Comparison of ENCODE assay signal across 10 cellular contexts in genomic region chr13:98761126-98761978, GRCh38. TPM values are rescaled to one million over a fixed set of nuclear protein-coding genes. Genes with fewer than 3 reads are reported as not detected.
DNase-seq lines count a peak whose midpoint lies in the region; TF ChIP-seq lines count a peak whose summit lies in the region.
"Had no signal": no experiment of that assay in that cellular context is flagged by ENCODE, and none has a peak within 500 bp of the region (broad histone marks: within the 10 kb centered on the region; RNA-seq: fewer than 3 reads in every experiment).

No MANE protein-coding gene starts in this region.

- no peaks in the 10 kb centered on the region for H3K36me3 ChIP-seq in cardiac muscle cell
- H3K36me3 ChIP-seq in Loucy (ENCODE audit: insufficient read depth, low read length), result no peaks in the 10 kb centered on the region
- H3K36me3 ChIP-seq in uterus, result no peaks in the 10 kb centered on the region
- H3K36me3 ChIP-seq in testis (ENCODE audit: low read depth, missing control alignments), result no peaks in the 10 kb centered on the region

- DNase-seq in cardiac muscle cell (ENCODE audit: low read depth in 1 of 2, low spot score in 1 of 2), result peak in 1 of 2 donors; percentile 84
- no peak for DNase-seq in cardiac septum (ENCODE audit: low spot score)
- DNase-seq in fibroblast of gingiva (ENCODE audit: low read depth), result peak; percentile 76
- no peak for DNase-seq in uterus
- no peak for DNase-seq in cortex of kidney (lab: John Stamatoyannopoulos, UW)
- DNase-seq in testis, result no peak
- no peak for DNase-seq in islet precursor cell

- H3K4me2 ChIP-seq in Loucy (ENCODE audit: low read depth, low read length, poor library complexity, severe bottlenecking), result peak overlapping the region; percentile 44

- H3K79me2 ChIP-seq in Loucy (ENCODE audit: insufficient read depth, low read length), result no peaks in the 10 kb centered on the region

- H2AFZ ChIP-seq in Loucy (ENCODE audit: low read length), result no peak overlapping the region

- no peak overlapping the region for H3K9ac ChIP-seq in Loucy (ENCODE audit: low read depth, low read length, poor library complexity, severe bottlenecking)

- H3K4me3 ChIP-seq in cardiac muscle cell (no peak overlapping the region), Loucy (ENCODE audit: low read length, poor library complexity, severe bottlenecking) (peak overlapping the region; percentile 31), uterus (peak overlapping the region; percentile 8 to 15), testis (no peak overlapping the region)

- no peaks in the 10 kb centered on the region for H3K4me1 ChIP-seq in cardiac muscle cell (ENCODE audit: low read depth)
- no peaks in the 10 kb centered on the region for H3K4me1 ChIP-seq in Loucy (ENCODE audit: insufficient read depth, low read length, poor library complexity, severe bottlenecking)
- H3K4me1 ChIP-seq in uterus, result no peaks in the 10 kb centered on the region
- H3K4me1 ChIP-seq in testis, result no peaks in the 10 kb centered on the region

- H3K9me2 ChIP-seq in Loucy (replicated peaks; ENCODE audit: low read depth, low read length), result no peaks in the 10 kb centered on the region

- no peak overlapping the region for H3K27ac ChIP-seq in cardiac muscle cell
- H3K27ac ChIP-seq in uterus, result no peak overlapping the region
- no peak overlapping the region for H3K27ac ChIP-seq in testis

- 67% methylated on average over 15 of the region's 15 CpGs for WGBS in testis, 2 donors

- TF ChIP-seq POLR2A in uterus (IDR thresholded peaks at IDR 0.05) (no peak), testis (IDR thresholded peaks at IDR 0.05) (no peak)

- no peaks in the 10 kb centered on the region for H3K27me3 ChIP-seq in cardiac muscle cell
- H3K27me3 ChIP-seq in Loucy (ENCODE audit: insufficient read depth, low read length, poor library complexity, severe bottlenecking), result no peaks in the 10 kb centered on the region
- H3K27me3 ChIP-seq in uterus, result no peaks in the 10 kb centered on the region
- no peaks in the 10 kb centered on the region for H3K27me3 ChIP-seq in testis

- H4K20me1 ChIP-seq in Loucy (ENCODE audit: insufficient read depth, low read length, poor library complexity, severe bottlenecking), result no peaks in the 10 kb centered on the region

- intact Hi-C loops in cardiac septum (cut with DNase I) (no loop called here), uterus (cut with DNase I; ENCODE audit: low total_unique reads) (no loop called here), testis (cut with DNase I; ENCODE audit: low total_unique reads) (no loop called here)

- peak; percentile 22 for TF ChIP-seq CTCF in cardiac muscle cell (IDR thresholded peaks at IDR 0.05; ENCODE audit: low read depth, low read length)
- no peak for TF ChIP-seq CTCF in Loucy (conservative IDR thresholded peaks at IDR 0.05; ENCODE audit: low read length)
- no peak for TF ChIP-seq CTCF in uterus (IDR thresholded peaks at IDR 0.05)
- TF ChIP-seq CTCF in testis (IDR thresholded peaks at IDR 0.05), result no peak

- no peaks in the 10 kb centered on the region for H3K9me3 ChIP-seq in cardiac muscle cell (ENCODE audit: low read depth)
- no peaks in the 10 kb centered on the region for H3K9me3 ChIP-seq in Loucy (ENCODE audit: insufficient read depth, low read depth, low read length)
- H3K9me3 ChIP-seq in uterus, result no peaks in the 10 kb centered on the region
- H3K9me3 ChIP-seq in testis, result no peaks in the 10 kb centered on the region

- H3F3A ChIP-seq in Loucy (ENCODE audit: low read depth), result no peaks in the 10 kb centered on the region

RNA-seq across cellular contexts. Expression of gene SLC15A1, which starts 8.9 kb away (rescaled TPM):
- total RNA-seq in cardiac muscle cell (not detected in 2 replicates), cardiac septum (not detected), uterus (1 to 10 TPM in 1 of 4 donors, under 1 TPM in 1, not detected in 2; 0.97 to 2.1 TPM), testis (under 1 TPM; 0.37 to 0.47 TPM)
- polyA plus RNA-seq in cardiac muscle cell (not detected in 2 replicates), testis (ENCODE audit: insufficient read depth, low read depth, low replicate concordance) (0.71 TPM)
- total RNA-seq: neural crest cell; T-helper 2 cell treated with Interferon-gamma antibody and Interleukin-4, amounts not matched to agents 100 ng/mL and 5 ng/mL, for 36 hours had no signal

Comparison
In these comparisons a context has a peak if more than half of its experiments do, and no peak if none do; other contexts are left out.
1. H3K4me3 ChIP-seq: peak in Loucy (single experiment) and uterus (2 of 2); none in cardiac muscle cell (single experiment) and testis (0 of 2).